ENCODE assay signal across 14 cellular contexts in the genomic region with DNA sequence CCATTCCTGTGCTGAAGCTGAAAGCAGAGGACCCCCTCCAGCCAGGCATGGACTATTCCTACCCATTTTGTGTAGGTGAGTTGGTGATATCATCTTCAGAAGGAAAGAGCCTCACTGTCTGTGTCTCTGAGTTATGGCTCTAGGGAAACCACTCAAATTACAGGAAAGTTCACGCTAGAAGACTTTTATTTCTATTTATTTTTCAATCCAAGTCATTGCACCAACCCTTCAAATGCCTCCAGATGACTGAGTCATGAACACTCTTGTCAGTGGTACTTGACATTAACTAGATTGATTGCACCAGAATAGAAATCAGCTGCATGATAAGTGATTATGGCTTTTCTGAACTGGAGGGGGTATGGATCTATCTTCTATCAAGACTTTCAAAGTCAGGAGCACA.
"Had no signal": no experiment of that assay in that cellular context is flagged by ENCODE, and none has a peak within 500 bp of the region (broad histone marks: within the 10 kb centered on the region; RNA-seq: fewer than 3 reads in every experiment).

No MANE protein-coding gene starts in this region.

- H3K4me3 Mint-ChIP-seq: effector memory CD8-positive, alpha-beta T cell; naive B cell; nephron had no signal

- H3K9me3 Mint-ChIP-seq: nephron had no signal

- H3K4me1 ChIP-seq: heart left ventricle, left ventricle myocardium inferior had no signal

- DNase-seq: effector memory CD8-positive, alpha-beta T cell; foreskin melanocyte; heart left ventricle; hippocampal formation; left ventricle myocardium inferior; mesendoderm; naive B cell; posterior cingulate gyrus; right cardiac atrium; small intestine; stimulated activated CD4-positive, alpha-beta T cell treated with anti-CD3 and anti-CD28 coated beads, Interleukin-12 subunit alpha, Interleukin-12 subunit beta, amount 100 ng/mL, for 4 hours; stimulated activated naive CD4-positive, alpha-beta T cell treated with Interleukin-2 at 50 U/mL for 16 hours; trophoblast cell had no signal

- H3K27me3 ChIP-seq: heart left ventricle had no signal

- H3K27me3 Mint-ChIP-seq: effector memory CD8-positive, alpha-beta T cell had no signal

- ATAC-seq: effector memory CD8-positive, alpha-beta T cell; heart left ventricle; right cardiac atrium had no signal

- H3K36me3 Mint-ChIP-seq: naive B cell had no signal

- H3K4me1 Mint-ChIP-seq: naive B cell, nephron had no signal

- H3K36me3 ChIP-seq: heart left ventricle, left ventricle myocardium inferior had no signal

- H3K9me3 ChIP-seq: heart left ventricle, left ventricle myocardium inferior had no signal

- H3K4me3 ChIP-seq: heart left ventricle, left ventricle myocardium inferior had no signal

- H3K27ac ChIP-seq: heart left ventricle, left ventricle myocardium inferior had no signal

- H3K27ac Mint-ChIP-seq: effector memory CD8-positive, alpha-beta T cell; naive B cell; nephron had no signal
